In genomic region chr4:45283352-45283751, GRCh38 we compare ENCODE assay signal across 19 cellular contexts.
DNase-seq lines count a peak whose midpoint lies in the region; ATAC-seq and TF ChIP-seq lines count a peak whose summit lies in the region.
"Had no signal": no experiment of that assay in that cellular context is flagged by ENCODE, and none has a peak within 500 bp of the region (broad histone marks: within the 10 kb centered on the region; RNA-seq: fewer than 3 reads in every experiment).

No MANE protein-coding gene starts in this region.

- TF ChIP-seq CTCF in gastroesophageal sphincter (IDR thresholded peaks at IDR 0.05): no peak
- no peak for TF ChIP-seq CTCF in lower lobe of right lung (IDR thresholded peaks at IDR 0.05)
- no peak for TF ChIP-seq CTCF in type B pancreatic cell (conservative IDR thresholded peaks at IDR 0.05)

- H3K4me3 Mint-ChIP-seq in type B pancreatic cell: no peak overlapping the region
- H3K4me3 Mint-ChIP-seq: B cell; CD4-positive, CD25-positive, alpha-beta regulatory T cell; CD8-positive, alpha-beta memory T cell; GM23338 had no signal

- no peak for TF ChIP-seq POLR2A in gastroesophageal sphincter (IDR thresholded peaks at IDR 0.05)

- no peak overlapping the region for H3K4me3 ChIP-seq in gastroesophageal sphincter
- no peak overlapping the region for H3K4me3 ChIP-seq in lower lobe of right lung
- H3K4me3 ChIP-seq: BLaER1 treated with 17β-estradiol and CSF1 and Interleukin-3, amounts not matched to agents 10 nM and 100 nM; GM12878; GM23338 had no signal

- intact Hi-C loops in lower lobe of right lung (cut with DNase I): no loop called here

- TF ChIP-seq EP300 in gastroesophageal sphincter (IDR thresholded peaks at IDR 0.05): no peak

- no CpG with 5 or more reads among the region's 7 CpGs for WGBS in gastroesophageal sphincter (ENCODE audit: low coverage in 1 of 2), 2 donors

- no peak overlapping the region for H3K27ac ChIP-seq in gastroesophageal sphincter
- no peak overlapping the region for H3K27ac ChIP-seq in lower lobe of right lung
- H3K27ac ChIP-seq: BLaER1 treated with 17β-estradiol and CSF1 and Interleukin-3, amounts not matched to agents 10 nM and 100 nM had no signal

- H3K36me3 Mint-ChIP-seq in type B pancreatic cell: no peaks in the 10 kb centered on the region
- H3K36me3 Mint-ChIP-seq: CD4-positive, CD25-positive, alpha-beta regulatory T cell; CD8-positive, alpha-beta memory T cell had no signal

- ATAC-seq in gastroesophageal sphincter (peak; percentile 11), lower lobe of right lung (peak; percentile 18 to 27), GM19035 (IDR thresholded peaks at IDR 0.05; ENCODE audit: unreplicated experiment) (no peak), GM19395 (IDR thresholded peaks at IDR 0.05; ENCODE audit: unreplicated experiment) (no peak)
- ATAC-seq: GM12878, GM23338 had no signal

- no peaks in the 10 kb centered on the region for H3K9me3 Mint-ChIP-seq in type B pancreatic cell

- DNase-seq in lower lobe of right lung (no peak), type B pancreatic cell (ENCODE audit: extremely low spot score, unreplicated experiment) (peak; percentile 53), Kasumi-1 (lab: John Stamatoyannopoulos, UW) (no peak)
- DNase-seq: CD4-positive, CD25-positive, alpha-beta regulatory T cell; COR-L47; DMS 273 treated with DMSO at 0.1 percent for 48 hours; DMS53; DND-41; EL; HCEC 1CT; IMR-90 had no signal

- no peaks in the 10 kb centered on the region for H3K27me3 Mint-ChIP-seq in type B pancreatic cell
- H3K27me3 Mint-ChIP-seq: B cell; CD4-positive, CD25-positive, alpha-beta regulatory T cell; CD8-positive, alpha-beta memory T cell had no signal

- H3K27me3 ChIP-seq in gastroesophageal sphincter (no peaks in the 10 kb centered on the region), lower lobe of right lung (ENCODE audit: low read depth) (no peaks in the 10 kb centered on the region)
- H3K27me3 ChIP-seq: BLaER1 treated with 17β-estradiol and CSF1 and Interleukin-3, amounts not matched to agents 10 nM and 100 nM had no signal

- H3K36me3 ChIP-seq in gastroesophageal sphincter: no peaks in the 10 kb centered on the region
- no peaks in the 10 kb centered on the region for H3K36me3 ChIP-seq in lower lobe of right lung
- H3K36me3 ChIP-seq: BLaER1 treated with 17β-estradiol and CSF1 and Interleukin-3, amounts not matched to agents 10 nM and 100 nM had no signal

- no peaks in the 10 kb centered on the region for H3K4me1 Mint-ChIP-seq in type B pancreatic cell (ENCODE audit: unreplicated experiment)
- H3K4me1 Mint-ChIP-seq: B cell; CD4-positive, CD25-positive, alpha-beta regulatory T cell; CD8-positive, alpha-beta memory T cell; GM23338 had no signal

- H3K27ac Mint-ChIP-seq in type B pancreatic cell: no peak overlapping the region
- H3K27ac Mint-ChIP-seq: B cell; CD4-positive, CD25-positive, alpha-beta regulatory T cell; CD8-positive, alpha-beta memory T cell; GM23338 had no signal

- H3K4me1 ChIP-seq in gastroesophageal sphincter (no peaks in the 10 kb centered on the region), lower lobe of right lung (no peaks in the 10 kb centered on the region)
- H3K4me1 ChIP-seq: BLaER1 treated with 17β-estradiol and CSF1 and Interleukin-3, amounts not matched to agents 10 nM and 100 nM had no signal

- no peaks in the 10 kb centered on the region for H3K9me3 ChIP-seq in gastroesophageal sphincter
- H3K9me3 ChIP-seq in lower lobe of right lung: no peaks in the 10 kb centered on the region
- H3K9me3 ChIP-seq: BLaER1 treated with 17β-estradiol and CSF1 and Interleukin-3, amounts not matched to agents 10 nM and 100 nM had no signal

Comparison
In these comparisons a context has a peak if more than half of its experiments do, and no peak if none do; other contexts are left out.
1. ATAC-seq: peak in gastroesophageal sphincter (single experiment) and lower lobe of right lung (2 of 2); none in GM19035 (single experiment) and GM19395 (single experiment).